ENCODE assay signal across 16 cellular contexts in genomic region chr1:3193811-3194210, GRCh38.
"Had no signal": no experiment of that assay in that cellular context is flagged by ENCODE, and none has a peak within 500 bp of the region (broad histone marks: within the 10 kb centered on the region; RNA-seq: fewer than 3 reads in every experiment).

No MANE protein-coding gene starts in this region.

- H3K9me3 ChIP-seq: testis had no signal

- H3K9ac ChIP-seq: parathyroid adenoma had no signal

- H3K27me3 ChIP-seq: foreskin keratinocyte, testis had no signal

- H3K4me3 Mint-ChIP-seq: central memory CD8-positive, alpha-beta T cell; naive B cell; nephron had no signal

- H3K27ac ChIP-seq: foreskin keratinocyte, parathyroid adenoma, testis had no signal

- H3K4me1 ChIP-seq: foreskin keratinocyte, parathyroid adenoma, testis had no signal

- DNase-seq: dermis blood vessel endothelial cell; foreskin keratinocyte; kidney; left colon; left ventricle myocardium superior; mesendoderm; naive B cell; small intestine; stimulated activated CD4-positive, alpha-beta T cell treated with anti-CD3 and anti-CD28 coated beads, Interleukin-12 subunit alpha, Interleukin-12 subunit beta, amount 100 ng/mL, for 4 hours; stimulated activated naive CD4-positive, alpha-beta T cell; testis; trophoblast cell had no signal

- H2AFZ ChIP-seq: parathyroid adenoma had no signal

- H3K36me3 Mint-ChIP-seq: naive B cell had no signal

- H3K4me1 Mint-ChIP-seq: central memory CD8-positive, alpha-beta T cell; naive B cell had no signal

- ATAC-seq: foreskin keratinocyte, left colon, left ventricle myocardium superior had no signal

- H3K9me3 Mint-ChIP-seq: central memory CD8-positive, alpha-beta T cell; nephron had no signal

- H3K4me3 ChIP-seq: lung, testis had no signal
